23 cellular contexts compared by ENCODE assay signal in the genomic region with DNA sequence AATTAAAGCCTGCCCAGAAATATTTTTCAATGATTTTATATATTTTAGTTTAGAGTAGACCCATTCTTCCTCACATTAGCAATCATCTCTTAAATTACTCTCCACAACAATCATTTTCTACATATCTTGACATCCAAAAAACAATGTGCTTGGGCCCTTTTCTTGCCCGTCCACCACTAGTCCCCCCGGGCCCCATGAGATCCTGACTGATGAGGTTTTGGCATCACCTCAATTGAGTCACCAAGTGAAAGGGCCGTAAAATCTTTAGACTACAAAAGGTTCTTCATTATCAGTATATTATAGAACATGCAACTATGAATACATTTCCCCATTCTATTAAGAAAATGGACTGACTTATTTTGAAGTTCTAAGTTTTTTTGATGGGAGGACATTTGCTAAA. TPM values are rescaled to one million over a fixed set of nuclear protein-coding genes. Genes with fewer than 3 reads are reported as not detected.
"Had no signal": no experiment of that assay in that cellular context is flagged by ENCODE, and none has a peak within 500 bp of the region (broad histone marks: within the 10 kb centered on the region; RNA-seq: fewer than 3 reads in every experiment).

No MANE protein-coding gene starts in this region.

- H3K9me3 ChIP-seq: adrenal gland, left lung, lower lobe of right lung, right lobe of liver, stomach, thyroid gland, upper lobe of left lung had no signal

- H3K27me3 ChIP-seq: adrenal gland, right lobe of liver, stomach, thyroid gland, upper lobe of left lung had no signal

- DNase-seq: activated B cell treated with CpG ODN at 0.5 μM for 24 hours; activated CD4-positive, alpha-beta T cell treated with anti-CD3 and anti-CD28 coated beads, Interleukin-2, amount 50 U/mL, for 1 hour; activated CD8-positive, alpha-beta T cell treated with anti-CD3 and anti-CD28 coated beads for 36 hours; activated naive CD4-positive, alpha-beta T cell treated with Interleukin-2 at 50 U/mL for 16 hours; activated naive CD8-positive, alpha-beta T cell treated with anti-CD3 and anti-CD28 coated beads for 36 hours; activated T-cell treated with anti-CD3 and anti-CD28 coated beads, Interleukin-2, amount 50 U/mL, for 4 hours; adrenal gland; endodermal cell; foreskin melanocyte; kidney glomerular epithelial cell; left lung; lower lobe of right lung; right lobe of liver; stimulated activated CD4-positive, alpha-beta T cell treated with anti-CD3 and anti-CD28 coated beads, Interleukin-1b, Interleukin-23, amount 100 ng/mL, for 48 hours; stimulated activated CD4-positive, alpha-beta T cell treated with anti-CD3 and anti-CD28 coated beads, Interleukin-4, amount 100 ng/mL, for 4 hours; stimulated activated naive B cell treated with anti-CD40 and anti-IgM and Interleukin-4, amounts not matched to agents 10 μg/mL and 1 μg/mL and 100 μg/mL, for 72 hours; stomach; T-helper 2 cell; thyroid gland; upper lobe of left lung had no signal

- H3K27ac ChIP-seq: adrenal gland, left lung, lower lobe of right lung, right lobe of liver, skin epidermis, stomach, thyroid gland, upper lobe of left lung had no signal

- H3K36me3 ChIP-seq: adrenal gland, left lung, lower lobe of right lung, right lobe of liver, stomach, thyroid gland, upper lobe of left lung had no signal

- H3K4me3 ChIP-seq: adrenal gland, left lung, lower lobe of right lung, right lobe of liver, skin epidermis, stomach, thyroid gland, upper lobe of left lung had no signal

- ATAC-seq: activated CD8-positive, alpha-beta T cell treated with anti-CD3 and anti-CD28 coated beads for 36 hours; activated T-cell treated with anti-CD3 and anti-CD28 coated beads, Interleukin-2, amount 50 U/mL, for 4 hours; esophagus mucosa; left lung; lower lobe of right lung; right lobe of liver; stimulated activated naive B cell treated with anti-CD40 and anti-IgM and Interleukin-4, amounts not matched to agents 10 μg/mL and 1 μg/mL and 100 μg/mL, for 72 hours had no signal

RNA-seq across cellular contexts. Expression of a gene that starts 4.0 kb away (rescaled TPM):
- total RNA-seq: activated B cell treated with CpG ODN at 0.5 μM for 24 hours, mesenteric fat pad had no signal
